ENCODE assay signal across 22 cellular contexts in the genomic region with DNA sequence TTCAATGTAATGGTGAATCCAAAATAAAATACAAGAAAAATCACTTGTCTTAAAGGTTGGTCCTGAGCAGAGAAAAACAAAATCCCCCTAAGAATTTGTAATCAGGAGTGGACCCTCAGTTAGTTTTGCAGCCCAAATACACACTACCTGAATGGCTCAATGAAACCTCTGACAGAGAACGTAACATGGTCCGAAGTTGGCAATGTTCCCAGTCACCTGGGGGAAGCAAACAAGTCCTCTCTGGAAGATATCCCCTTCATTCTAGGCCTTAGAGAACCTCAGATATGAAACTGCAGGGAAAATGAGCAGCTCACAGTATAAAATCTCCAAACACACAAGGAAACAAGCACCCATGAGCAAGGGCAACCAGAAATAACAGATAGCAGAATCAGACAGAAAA. TPM values are rescaled to one million over a fixed set of nuclear protein-coding genes. Genes with fewer than 3 reads are reported as not detected.
DNase-seq lines count a peak whose midpoint lies in the region; ATAC-seq and TF ChIP-seq lines count a peak whose summit lies in the region.
"Had no signal": no experiment of that assay in that cellular context is flagged by ENCODE, and none has a peak within 500 bp of the region (broad histone marks: within the 10 kb centered on the region; RNA-seq: fewer than 3 reads in every experiment).

No MANE protein-coding gene starts in this region.

- H3K36me3 Mint-ChIP-seq in activated CD4-positive, alpha-beta memory T cell treated with anti-CD3 and anti-CD28 coated beads, Interleukin-2, amount 10 ng/mL, durations not matched to agents 7 days and 5 days (ENCODE audit: low read depth) = peaks cover 7% of the 10 kb centered on the region

- H3K4me2 ChIP-seq in OCI-LY7 (ENCODE audit: low read length) = no peak overlapping the region
- H3K4me2 ChIP-seq in neuronal stem cell (ENCODE audit: insufficient read depth, low read length, poor library complexity, severe bottlenecking) = peak overlapping the region; percentile 18

- intact Hi-C loops in OCI-LY7 (cut with micrococcal nuclease; ENCODE audit: unreplicated experiment) = no loop called here

- H2BK5ac ChIP-seq in neuronal stem cell (ENCODE audit: low read length) = no peak overlapping the region

- H4K20me1 ChIP-seq in OCI-LY7 (ENCODE audit: insufficient read depth, low read length) = no peaks in the 10 kb centered on the region

- no peak overlapping the region for H2AK5ac ChIP-seq in neuronal stem cell (ENCODE audit: low read depth, low read length)

- peak; percentile 29 for DNase-seq in NCI-H146 (lab: John Stamatoyannopoulos, UW)
- no peak for DNase-seq in NCI-H146 treated with DMSO at 0.1 percent for 48 hours (lab: John Stamatoyannopoulos, UW; ENCODE audit: unreplicated experiment)
- DNase-seq in COR-L47 (lab: John Stamatoyannopoulos, UW) = peak; percentile 11
- DNase-seq in OCI-LY7 (ENCODE audit: low spot score) = no peak
- no peak for DNase-seq in neuronal stem cell (ENCODE audit: low spot score)
- DNase-seq in activated effector memory CD4-positive, alpha-beta T cell treated with anti-CD3 and anti-CD28 coated beads, Interleukin-2, amount 50 U/mL, for 16 hours = no peak
- no peak for DNase-seq in activated CD4-positive, alpha-beta memory T cell treated with anti-CD3 and anti-CD28 coated beads, Interleukin-2, amount 10 ng/mL, durations not matched to agents 7 days and 5 days
- DNase-seq: CD8-positive, alpha-beta memory T cell; DND-41; GM23248; H9; KG1; NCI-H1417; NCI-H187 treated with DMSO at 0.1 percent for 48 hours; NCI-H226; NCI-H524 treated with DMSO at 0.1 percent for 48 hours; OCI-M1; T-helper 1 cell had no signal

- peaks cover under 1% of the 10 kb centered on the region for H3K9me3 Mint-ChIP-seq in activated CD4-positive, alpha-beta memory T cell treated with anti-CD3 and anti-CD28 coated beads, Interleukin-2, amount 10 ng/mL, durations not matched to agents 7 days and 5 days

- no peak overlapping the region for H4K8ac ChIP-seq in neuronal stem cell (ENCODE audit: low read depth, low read length)

- H3K4me3 ChIP-seq in OCI-LY7 (ENCODE audit: low read depth, low read length, poor library complexity, severe bottlenecking) = no peak overlapping the region
- no peak overlapping the region for H3K4me3 ChIP-seq in neuronal stem cell (ENCODE audit: low read length in 2 of 2)
- H3K4me3 ChIP-seq: GM23248, SJSA1 had no signal

- no peaks in the 10 kb centered on the region for H3K9me2 ChIP-seq in OCI-LY7 (ENCODE audit: insufficient read depth, low read length)

- H3K14ac ChIP-seq in neuronal stem cell (ENCODE audit: low read length) = no peak overlapping the region

- CTCF ChIA-PET in OCI-LY7 (lab: Charles Lee; ENCODE audit: unreplicated experiment) = no interaction called here
- CTCF ChIA-PET in activated CD4-positive, alpha-beta memory T cell treated with anti-CD3 and anti-CD28 coated beads, Interleukin-2, amount 10 ng/mL, durations not matched to agents 7 days and 5 days (lab: Charles Lee) = interaction anchor here (2.8 kb wide), 1 partner anchor 10 kb away, joined by 16 read pairs; no protein-coding TSS in a partner anchor

- H2AFZ ChIP-seq in OCI-LY7 (ENCODE audit: low read length) = no peak overlapping the region
- no peak overlapping the region for H2AFZ ChIP-seq in neuronal stem cell (ENCODE audit: low read length)
- H2AFZ ChIP-seq: GM23248 had no signal

- H3K27me3 ChIP-seq in neuronal stem cell (ENCODE audit: control insufficient read depth in 3 of 3, insufficient read depth in 3 of 3, low read depth in 1 of 3, low read length in 3 of 3) = no peaks in the 10 kb centered on the region
- H3K27me3 ChIP-seq: SJSA1 had no signal

- no peak overlapping the region for H3K18ac ChIP-seq in neuronal stem cell (ENCODE audit: low read length)

- ATAC-seq in GM18870 (IDR thresholded peaks at IDR 0.05; ENCODE audit: unreplicated experiment) = no peak
- ATAC-seq: Right ventricle myocardium inferior had no signal

- no peak overlapping the region for H3K27ac Mint-ChIP-seq in activated CD4-positive, alpha-beta memory T cell treated with anti-CD3 and anti-CD28 coated beads, Interleukin-2, amount 10 ng/mL, durations not matched to agents 7 days and 5 days
- H3K27ac Mint-ChIP-seq: H9 had no signal

- no peaks in the 10 kb centered on the region for H3K4me1 Mint-ChIP-seq in activated CD4-positive, alpha-beta memory T cell treated with anti-CD3 and anti-CD28 coated beads, Interleukin-2, amount 10 ng/mL, durations not matched to agents 7 days and 5 days
- H3K4me1 Mint-ChIP-seq: H9 had no signal

- H4K91ac ChIP-seq in neuronal stem cell (ENCODE audit: low read depth, low read length, poor library complexity) = no peak overlapping the region

- no peaks in the 10 kb centered on the region for H3K9me3 ChIP-seq in OCI-LY7 (ENCODE audit: low read length)
- no peaks in the 10 kb centered on the region for H3K9me3 ChIP-seq in neuronal stem cell (replicated peaks in 1 of 2; ENCODE audit: control insufficient read depth in 2 of 2, insufficient read depth in 1 of 2, low read depth in 1 of 2, low read length in 2 of 2)
- H3K9me3 ChIP-seq: SJSA1 had no signal

- H3K36me3 ChIP-seq in OCI-LY7 (ENCODE audit: insufficient read depth, low read length) = peaks cover 6% of the 10 kb centered on the region; the same call in 1 of the 2 replicates
- H3K36me3 ChIP-seq in neuronal stem cell (replicated peaks in 1 of 2; ENCODE audit: control insufficient read depth in 2 of 2, insufficient read depth in 2 of 2, low read length in 2 of 2) = peaks cover 0 to 2% of the 10 kb centered on the region in 2 donors
- H3K36me3 ChIP-seq: SJSA1 had no signal

- no peak overlapping the region for H2BK120ac ChIP-seq in neuronal stem cell (ENCODE audit: low read depth, low read length)

- no peak for TF ChIP-seq CTCF in OCI-LY7 (conservative IDR thresholded peaks at IDR 0.05; ENCODE audit: low read length)

- H3K23ac ChIP-seq in neuronal stem cell (ENCODE audit: low read depth, low read length, poor library complexity) = no peak overlapping the region

- H3K4ac ChIP-seq in neuronal stem cell (ENCODE audit: low read length) = no peak overlapping the region

- no peak overlapping the region for H3K9ac ChIP-seq in neuronal stem cell (ENCODE audit: low read depth, low read length, poor library complexity)
- H3K9ac ChIP-seq: GM23248 had no signal

- H3K4me3 Mint-ChIP-seq in activated CD4-positive, alpha-beta memory T cell treated with anti-CD3 and anti-CD28 coated beads, Interleukin-2, amount 10 ng/mL, durations not matched to agents 7 days and 5 days = no peak overlapping the region
- H3K4me3 Mint-ChIP-seq: CD8-positive, alpha-beta memory T cell; H9 had no signal

- WGBS in neuronal stem cell (ENCODE audit: extremely low coverage in 2 of 2, insufficient read length in 2 of 2, insufficient replicate concordance in 1 of 2), 2 donors = no CpG with 5 or more reads among the region's 2 CpGs

- H3K79me2 ChIP-seq in OCI-LY7 (ENCODE audit: insufficient read depth, low read depth, low read length) = no peaks in the 10 kb centered on the region

- no peak overlapping the region for H2BK12ac ChIP-seq in neuronal stem cell (ENCODE audit: low read length)

- H3K79me1 ChIP-seq in neuronal stem cell (ENCODE audit: low read depth, low read length) = no peaks in the 10 kb centered on the region

- H2BK15ac ChIP-seq in neuronal stem cell (ENCODE audit: low read length) = no peak overlapping the region

- no peaks in the 10 kb centered on the region for H3K4me1 ChIP-seq in OCI-LY7 (ENCODE audit: insufficient read depth, low read length, poor library complexity, severe bottlenecking)
- no peaks in the 10 kb centered on the region for H3K4me1 ChIP-seq in neuronal stem cell (ENCODE audit: control insufficient read depth in 2 of 2, insufficient read depth in 1 of 2, low read depth in 1 of 2, low read length in 2 of 2)
- H3K4me1 ChIP-seq: SJSA1 had no signal

- POLR2A ChIA-PET in OCI-LY7 (lab: Charles Lee) = no interaction called here
- POLR2A ChIA-PET in activated CD4-positive, alpha-beta memory T cell treated with anti-CD3 and anti-CD28 coated beads, Interleukin-2, amount 10 ng/mL, durations not matched to agents 7 days and 5 days (lab: Charles Lee) = no interaction called here

- TSS peak; percentile 69 for BruUV-seq in OCI-LY7 (replicated peaks; lab: Mats Ljungman, UMichigan)

- no peaks in the 10 kb centered on the region for H3K27me3 Mint-ChIP-seq in activated CD4-positive, alpha-beta memory T cell treated with anti-CD3 and anti-CD28 coated beads, Interleukin-2, amount 10 ng/mL, durations not matched to agents 7 days and 5 days
- H3K27me3 Mint-ChIP-seq: CD8-positive, alpha-beta memory T cell had no signal

- H3K27ac ChIP-seq in OCI-LY7 (ENCODE audit: low read depth, low read length, poor library complexity, severe bottlenecking) (no peak overlapping the region), neuronal stem cell (replicated peaks; ENCODE audit: low read length) (no peak overlapping the region)
- H3K27ac ChIP-seq: C4-2B, GM23248, SJSA1 had no signal

RNA-seq across cellular contexts. Expression of a gene that starts 58.2 kb away (rescaled TPM):
- 22.9 and 26.0 TPM in 2 replicates for total RNA-seq in OCI-LY7 (2014; rRNA removed; shearing (Covaris generic))
- total RNA-seq in OCI-LY7 (2022) = 35.6 and 37.4 TPM in 2 replicates
- polyA plus RNA-seq in neuronal stem cell (2013, experiment 1 of 2) = 29.0 TPM
- polyA plus RNA-seq in neuronal stem cell (2013, experiment 2 of 2) = 31.5 TPM
- 10 to 100 TPM; 39.7 to 40.2 TPM for total RNA-seq in activated CD4-positive, alpha-beta memory T cell treated with anti-CD3 and anti-CD28 coated beads, Interleukin-2, amount 10 ng/mL, durations not matched to agents 7 days and 5 days

RNA-seq across cellular contexts. Expression of a gene that starts 58.7 kb away (rescaled TPM):
- total RNA-seq in OCI-LY7 (2014; rRNA removed; shearing (Covaris generic)) = 60.1 and 70.3 TPM in 2 replicates
- total RNA-seq in OCI-LY7 (2022) = 109 and 127 TPM in 2 replicates
- polyA plus RNA-seq in neuronal stem cell (2013, experiment 1 of 2) = 113 TPM
- 113 TPM for polyA plus RNA-seq in neuronal stem cell (2013, experiment 2 of 2)
- total RNA-seq in activated CD4-positive, alpha-beta memory T cell treated with anti-CD3 and anti-CD28 coated beads, Interleukin-2, amount 10 ng/mL, durations not matched to agents 7 days and 5 days = 10 to 100 TPM; 71.2 to 72.5 TPM

Comparison
In these comparisons a context has a peak if more than half of its experiments do, and no peak if none do; other contexts are left out.
1. DNase-seq: peak in NCI-H146 (single experiment) and COR-L47 (single experiment); none in NCI-H146 treated with DMSO at 0.1 percent for 48 hours (single experiment), OCI-LY7 (single experiment), neuronal stem cell (single experiment), activated effector memory CD4-positive, alpha-beta T cell treated with anti-CD3 and anti-CD28 coated beads, Interleukin-2, amount 50 U/mL, for 16 hours (single experiment) and activated CD4-positive, alpha-beta memory T cell treated with anti-CD3 and anti-CD28 coated beads, Interleukin-2, amount 10 ng/mL, durations not matched to agents 7 days and 5 days (single experiment).